Comparison of ENCODE assay signal across 1 cellular context in genomic region chr11:125202362-125202880, GRCh38.
TF ChIP-seq lines count a peak whose summit lies in the region.

No MANE protein-coding gene starts in this region.

TF ChIP-seq in GM23338, 12 proteins besides CTCF, POLR2A, EP300 and RAD21 (continued from another document):
- TF ChIP-seq ETS1 (IDR thresholded peaks at IDR 0.05) (no peak), ZNF462 (CRISPR knock-in tag; IDR thresholded peaks at IDR 0.05) (no peak), EZH2 (IDR thresholded peaks at IDR 0.05; ENCODE audit: low read depth, unreplicated experiment) (no peak), CREB1 (CRISPR knock-in tag; IDR thresholded peaks at IDR 0.05; ENCODE audit: low read depth) (no peak), REST (IDR thresholded peaks at IDR 0.05; ENCODE audit: unreplicated experiment) (no peak), ZNF331 (CRISPR knock-in tag; IDR thresholded peaks at IDR 0.05; ENCODE audit: low read depth) (no peak), POLR2AphosphoS5 (IDR thresholded peaks at IDR 0.05; ENCODE audit: low read depth) (no peak), JUNB (IDR thresholded peaks at IDR 0.05; ENCODE audit: unreplicated experiment) (no peak), NANOG (IDR thresholded peaks at IDR 0.05; ENCODE audit: borderline replicate concordance) (no peak), EZH2phosphoT487 (IDR thresholded peaks at IDR 0.05; ENCODE audit: unreplicated experiment) (no peak), ZNF114 (CRISPR knock-in tag; IDR thresholded peaks at IDR 0.05) (no peak)
